ENCODE assay signal across 9 cellular contexts in the genomic region with DNA sequence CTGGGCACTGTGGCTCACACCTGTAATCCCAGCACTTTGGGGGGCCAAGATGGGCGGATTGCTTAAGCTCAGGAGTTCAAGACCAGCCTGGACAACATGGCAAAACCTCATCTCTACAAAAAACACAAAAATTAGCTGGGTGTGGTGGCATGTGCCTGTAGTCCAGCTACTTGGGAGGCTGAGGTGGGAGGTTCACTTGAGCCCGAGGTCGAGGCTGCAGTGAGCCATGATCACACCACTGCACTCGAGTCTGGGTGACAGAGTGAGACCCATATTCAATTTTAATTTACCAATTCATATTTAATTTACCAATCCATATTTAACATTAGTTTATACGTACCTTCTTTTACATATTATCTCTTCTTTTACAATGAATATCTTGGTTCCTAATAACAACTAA. TPM values are rescaled to one million over a fixed set of nuclear protein-coding genes. Genes with fewer than 3 reads are reported as not detected.
DNase-seq lines count a peak whose midpoint lies in the region; ATAC-seq and TF ChIP-seq lines count a peak whose summit lies in the region.
"Not testable (repeated sequence)": the region's sequence is repeated elsewhere in the genome, so short reads cannot be mapped to it uniquely, and the experiment has no call there.
"Had no signal": no experiment of that assay in that cellular context is flagged by ENCODE, and none has a peak within 500 bp of the region (broad histone marks: within the 10 kb centered on the region; RNA-seq: fewer than 3 reads in every experiment).

No MANE protein-coding gene starts in this region.

- H4K20me1 ChIP-seq in PC-3 (ENCODE audit: low read length), result peaks cover 24% of the 10 kb centered on the region

- not testable (repeated sequence) for BruUV-seq in Calu3 (replicated peaks; lab: Mats Ljungman, UMichigan); PC-3 (replicated peaks; lab: Mats Ljungman, UMichigan)

- POLR2A ChIA-PET in PC-3 (lab: Charles Lee; ENCODE audit: unreplicated experiment), result not testable (repeated sequence)
- POLR2A ChIA-PET in activated CD8-positive, alpha-beta T cell treated with anti-CD3 and anti-CD28 coated beads for 36 hours (lab: Charles Lee), result interaction anchor here (5.2 kb wide), 1 partner anchor 11 kb away, joined by 143 read pairs; the partner anchor contains the start of genes CEP95 and DDX5

- DNase-seq in Calu3; PC-3; activated CD8-positive, alpha-beta T cell treated with anti-CD3 and anti-CD28 coated beads for 36 hours; ascending aorta (ENCODE audit: low spot score in 2 of 2); cardiac muscle cell (ENCODE audit: low read depth in 1 of 2, low spot score in 1 of 2); thoracic aorta (ENCODE audit: low spot score): not testable (repeated sequence)

- not testable (repeated sequence) for H3K9me2 ChIP-seq in PC-3 (replicated peaks; ENCODE audit: low read length)

- not testable (repeated sequence) for H3K4me1 ChIP-seq in HUES48 (ENCODE audit: control insufficient read depth, insufficient read depth, low read length)
- H3K4me1 ChIP-seq in PC-3 (ENCODE audit: insufficient read depth, low read length) (peaks cover 50% of the 10 kb centered on the region), ascending aorta (peaks cover 9 to 30% of the 10 kb centered on the region in 2 donors), cardiac muscle cell (ENCODE audit: low read depth) (peaks cover 11% of the 10 kb centered on the region), thoracic aorta (ENCODE audit: control insufficient read depth in 1 of 2, low read depth in 2 of 2) (peaks cover 20 to 45% of the 10 kb centered on the region in 2 donors)

- not testable (repeated sequence) for H3K9me3 Mint-ChIP-seq in Calu3 (ENCODE audit: low read depth, unreplicated experiment); activated CD8-positive, alpha-beta T cell treated with anti-CD3 and anti-CD28 coated beads for 36 hours; nephron

- ATAC-seq in PC-3; activated CD8-positive, alpha-beta T cell treated with anti-CD3 and anti-CD28 coated beads for 36 hours; thoracic aorta (ENCODE audit: insufficient number of reproducible peaks, low FRiP score, low read depth): not testable (repeated sequence)

- H3F3A ChIP-seq in PC-3 (ENCODE audit: low read length, unreplicated experiment), result peaks cover 34% of the 10 kb centered on the region

- CTCF ChIA-PET in Calu3 (lab: Charles Lee); PC-3 (lab: Charles Lee): not testable (repeated sequence)
- CTCF ChIA-PET in activated CD8-positive, alpha-beta T cell treated with anti-CD3 and anti-CD28 coated beads for 36 hours (lab: Charles Lee), result interaction anchor here (4.8 to 7.0 kb wide), 3 partner anchors 10 to 154 kb away, joined by 32 to 56 read pairs (median 33); partner anchors contain the start of genes CEP95 and DDX5

- not testable (repeated sequence) for H3K9ac ChIP-seq in HUES48 (ENCODE audit: low read depth, low read length); PC-3 (ENCODE audit: low read length)

- H3K4me3 Mint-ChIP-seq in Calu3 (ENCODE audit: low read depth, unreplicated experiment) (peak overlapping the region; percentile 28), nephron (peak overlapping the region; percentile 77 to 99 (median 97))
- H3K4me3 Mint-ChIP-seq in activated CD8-positive, alpha-beta T cell treated with anti-CD3 and anti-CD28 coated beads for 36 hours, result peak overlapping the region; percentile 100

- H3K27me3 ChIP-seq in HUES48 (ENCODE audit: control insufficient read depth, insufficient read depth, low read length); PC-3 (ENCODE audit: low read length); ascending aorta; cardiac muscle cell; thoracic aorta (replicated peaks; ENCODE audit: insufficient read depth): not testable (repeated sequence)

- H3K4me3 ChIP-seq in HUES48 (ENCODE audit: low read depth, low read length) (0 out of 2 replicates have a peak overlapping the region, but pooled peaks have one; percentile 94), PC-3 (ENCODE audit: low read length) (peak overlapping the region; percentile 86), ascending aorta (peak overlapping the region; percentile 81 to 95), cardiac muscle cell (peak overlapping the region; percentile 48), thoracic aorta (peak overlapping the region; percentile 82)

- not testable (repeated sequence) for H3K27ac ChIP-seq in HUES48 (ENCODE audit: low read depth, low read length); PC-3 (ENCODE audit: low read length); ascending aorta; cardiac muscle cell; thoracic aorta

- peaks cover 67% of the 10 kb centered on the region for H3K36me3 ChIP-seq in HUES48 (ENCODE audit: control insufficient read depth, insufficient read depth, low read length)
- H3K36me3 ChIP-seq in PC-3 (ENCODE audit: low read depth, low read length), result peaks cover 47% of the 10 kb centered on the region
- H3K36me3 ChIP-seq in ascending aorta, result peaks cover 20 to 46% of the 10 kb centered on the region in 2 donors
- H3K36me3 ChIP-seq in cardiac muscle cell, result peaks cover 40% of the 10 kb centered on the region
- H3K36me3 ChIP-seq in thoracic aorta, result peaks cover 21% of the 10 kb centered on the region

- H2AFZ ChIP-seq in PC-3 (ENCODE audit: low read length), result not testable (repeated sequence)

- TF ChIP-seq CTCF in Calu3 (IDR thresholded peaks at IDR 0.05; ENCODE audit: unreplicated experiment); PC-3 (conservative IDR thresholded peaks at IDR 0.05; ENCODE audit: low read depth, low read length); activated CD8-positive, alpha-beta T cell treated with anti-CD3 and anti-CD28 coated beads for 36 hours (IDR thresholded peaks at IDR 0.05); ascending aorta (IDR thresholded peaks at IDR 0.05); cardiac muscle cell (IDR thresholded peaks at IDR 0.05; ENCODE audit: low read depth, low read length); nephron (IDR thresholded peaks at IDR 0.05; ENCODE audit: unreplicated experiment in 3 of 3); thoracic aorta (IDR thresholded peaks at IDR 0.05): not testable (repeated sequence)

- H3K27me3 Mint-ChIP-seq in Calu3 (ENCODE audit: unreplicated experiment); activated CD8-positive, alpha-beta T cell treated with anti-CD3 and anti-CD28 coated beads for 36 hours; nephron (ENCODE audit: low read depth): not testable (repeated sequence)

- intact Hi-C loops in Calu3 (cut with micrococcal nuclease; ENCODE audit: unreplicated experiment); PC-3 (cut with micrococcal nuclease); activated CD8-positive, alpha-beta T cell treated with anti-CD3 and anti-CD28 coated beads for 36 hours (cut with micrococcal nuclease): not testable (repeated sequence)
- intact Hi-C loops in ascending aorta (cut with DNase I), result loop anchor here (10.0 kb wide), 1 partner anchor 170 kb away; no protein-coding TSS in a partner anchor

- not testable (repeated sequence) for H3K27ac Mint-ChIP-seq in Calu3 (ENCODE audit: unreplicated experiment); activated CD8-positive, alpha-beta T cell treated with anti-CD3 and anti-CD28 coated beads for 36 hours; nephron

- peaks cover 29% of the 10 kb centered on the region for H3K4me1 Mint-ChIP-seq in Calu3 (ENCODE audit: low read depth, unreplicated experiment)
- H3K4me1 Mint-ChIP-seq in activated CD8-positive, alpha-beta T cell treated with anti-CD3 and anti-CD28 coated beads for 36 hours (ENCODE audit: low read depth), result peaks cover 45% of the 10 kb centered on the region
- peaks cover 39% of the 10 kb centered on the region for H3K4me1 Mint-ChIP-seq in nephron

- peaks cover 42% of the 10 kb centered on the region for H3K79me2 ChIP-seq in PC-3 (ENCODE audit: low read length)

- peak overlapping the region; percentile 93 for H3K4me2 ChIP-seq in PC-3 (ENCODE audit: low read length)

- H3K36me3 Mint-ChIP-seq in Calu3 (ENCODE audit: insufficient read depth, unreplicated experiment) (peaks cover 50% of the 10 kb centered on the region), nephron (ENCODE audit: low read depth) (peaks cover 47% of the 10 kb centered on the region)
- peaks cover 75% of the 10 kb centered on the region for H3K36me3 Mint-ChIP-seq in activated CD8-positive, alpha-beta T cell treated with anti-CD3 and anti-CD28 coated beads for 36 hours (ENCODE audit: low read depth)

- not testable (repeated sequence) for H3K9me3 ChIP-seq in HUES48 (ENCODE audit: control insufficient read depth, insufficient read depth, low read length); PC-3 (ENCODE audit: low read length); ascending aorta; cardiac muscle cell (ENCODE audit: low read depth); thoracic aorta

RNA-seq across cellular contexts. Expression of gene POLG2, which starts 1.6 kb away (rescaled TPM):
- total RNA-seq in Calu3 (2022) (25.1 and 29.8 TPM in 2 replicates), PC-3 (2014; rRNA removed) (20.3 and 37.7 TPM in 2 replicates), ascending aorta (1.5 TPM), cardiac muscle cell (8.1 and 17.0 TPM in 2 replicates), thoracic aorta (10 to 100 TPM in 1 of 2 donors, 1 to 10 TPM in 1; 3.2 to 22.1 TPM)
- 10 to 100 TPM; 37.3 to 41.1 TPM for total RNA-seq in activated CD8-positive, alpha-beta T cell treated with anti-CD3 and anti-CD28 coated beads for 36 hours
- polyA plus RNA-seq in cardiac muscle cell, result 22.2 and 32.9 TPM in 2 replicates

RNA-seq across cellular contexts. Expression of gene DDX5, which starts 10.8 kb away (rescaled TPM):
- total RNA-seq in Calu3 (2022), result 384 and 477 TPM in 2 replicates
- total RNA-seq in PC-3 (2014; rRNA removed), result 450 and 493 TPM in 2 replicates
- 100 to 1,000 TPM; 632 to 668 TPM for total RNA-seq in activated CD8-positive, alpha-beta T cell treated with anti-CD3 and anti-CD28 coated beads for 36 hours
- 564 TPM for total RNA-seq in ascending aorta
- 726 and 1,000 TPM in 2 replicates for total RNA-seq in cardiac muscle cell
- polyA plus RNA-seq in cardiac muscle cell, result 591 and 639 TPM in 2 replicates
- 1,000 to 10,000 TPM in 1 of 2 donors, 100 to 1,000 TPM in 1; 889 to 3,042 TPM for total RNA-seq in thoracic aorta

RNA-seq across cellular contexts. Expression of gene CEP95, which starts 11.5 kb away (rescaled TPM):
- total RNA-seq in Calu3 (2022), result 37.6 and 38.9 TPM in 2 replicates
- 32.4 and 59.1 TPM in 2 replicates for total RNA-seq in PC-3 (2014; rRNA removed)
- 10 to 100 TPM; 45.2 to 45.7 TPM for total RNA-seq in activated CD8-positive, alpha-beta T cell treated with anti-CD3 and anti-CD28 coated beads for 36 hours
- 6.9 TPM for total RNA-seq in ascending aorta
- total RNA-seq in cardiac muscle cell, result 28.1 and 40.3 TPM in 2 replicates
- 29.1 and 31.3 TPM in 2 replicates for polyA plus RNA-seq in cardiac muscle cell
- total RNA-seq in thoracic aorta, result 10 to 100 TPM; 39.2 to 65.1 TPM

RNA-seq across cellular contexts. Expression of gene MILR1, which starts 46.4 kb away (rescaled TPM):
- total RNA-seq in Calu3 (2022) (4.9 and 7.6 TPM in 2 replicates), PC-3 (2014; rRNA removed) (10.1 and 13.3 TPM in 2 replicates), ascending aorta (6.2 TPM), cardiac muscle cell (not detected in 2 replicates), thoracic aorta (10 to 100 TPM; 10.0 to 28.8 TPM)
- total RNA-seq in activated CD8-positive, alpha-beta T cell treated with anti-CD3 and anti-CD28 coated beads for 36 hours, result 1 to 10 TPM; 1.3 to 2.3 TPM
- not detected in 2 replicates for polyA plus RNA-seq in cardiac muscle cell
- total RNA-seq: SJSA1 had no signal

Comparison
In these comparisons a context has a peak if more than half of its experiments do, and no peak if none do; other contexts are left out.
1. H3K4me3 Mint-ChIP-seq: peak in every context shown above with its lines; median percentile 100 in activated CD8-positive, alpha-beta T cell treated with anti-CD3 and anti-CD28 coated beads for 36 hours; 97 in nephron; 28 in Calu3.